ENCODE assay signal across 11 cellular contexts in genomic region chr3:128800241-128801187, GRCh38.
DNase-seq lines count a peak whose midpoint lies in the region; TF ChIP-seq lines count a peak whose summit lies in the region.
"Had no signal": no experiment of that assay in that cellular context is flagged by ENCODE, and none has a peak within 500 bp of the region (broad histone marks: within the 10 kb centered on the region; RNA-seq: fewer than 3 reads in every experiment).

No MANE protein-coding gene starts in this region.

- no peak overlapping the region for H3K9ac ChIP-seq in smooth muscle cell (ENCODE audit: low read depth)
- H3K9ac ChIP-seq in mesendoderm (ENCODE audit: low read length) = no peak overlapping the region

- H3K18ac ChIP-seq in mesendoderm (ENCODE audit: low read length) = no peak overlapping the region

- no peaks in the 10 kb centered on the region for H3F3A ChIP-seq in smooth muscle cell (ENCODE audit: low read depth)

- H3K36me3 ChIP-seq in smooth muscle cell (ENCODE audit: low read depth) (peaks cover 20% of the 10 kb centered on the region), mesendoderm (ENCODE audit: control insufficient read depth, insufficient read depth, low read length) (peaks cover 9% of the 10 kb centered on the region)

- H4K5ac ChIP-seq in mesendoderm (ENCODE audit: low read length) = no peak overlapping the region

- peak; percentile 79 for DNase-seq in Ammon's horn (ENCODE audit: low spot score)
- peak; percentile 24 for DNase-seq in RPMI7951 (ENCODE audit: low read depth)
- peak in 17 of 61 donors; percentile 5 to 65 (median 34) for DNase-seq in caudate nucleus (lab: John Stamatoyannopoulos, UW)
- DNase-seq in nucleus accumbens (lab: John Stamatoyannopoulos, UW) = peak in 32 of 56 donors; percentile 11 to 66 (median 34)
- no peak for DNase-seq in smooth muscle cell (lab: John Stamatoyannopoulos, UW; ENCODE audit: unreplicated experiment)
- DNase-seq in NOMO-1 treated with dmso at 0.1 percent for 144 hours (lab: John Stamatoyannopoulos, UW; ENCODE audit: unreplicated experiment) = no peak
- no peak for DNase-seq in NCI-H1092 (lab: John Stamatoyannopoulos, UW)
- no peak for DNase-seq in mesendoderm

- no peaks in the 10 kb centered on the region for H3K27me3 ChIP-seq in smooth muscle cell (ENCODE audit: low read depth)
- H3K27me3 ChIP-seq in mesendoderm (ENCODE audit: insufficient read depth, low read length, poor library complexity) = no peaks in the 10 kb centered on the region
- H3K27me3 ChIP-seq: BLaER1 treated with 17β-estradiol and CSF1 and Interleukin-3, amounts not matched to agents 10 nM and 100 nM; SJSA1 had no signal

- no peak overlapping the region for H2BK5ac ChIP-seq in mesendoderm (ENCODE audit: low read length)

- no peak overlapping the region for H2BK15ac ChIP-seq in mesendoderm (replicated peaks; ENCODE audit: low read depth)

- H2AFZ ChIP-seq in smooth muscle cell (ENCODE audit: low read depth) = no peak overlapping the region

- H3K4me1 ChIP-seq in smooth muscle cell (ENCODE audit: low read depth) (no peaks in the 10 kb centered on the region), mesendoderm (ENCODE audit: control insufficient read depth, low read depth, low read length) (no peaks in the 10 kb centered on the region)

- no peak overlapping the region for H3K4me3 ChIP-seq in smooth muscle cell
- H3K4me3 ChIP-seq in mesendoderm (ENCODE audit: low read length) = no peak overlapping the region
- H3K4me3 ChIP-seq: BLaER1 treated with 17β-estradiol and CSF1 and Interleukin-3, amounts not matched to agents 10 nM and 100 nM; lung; SJSA1 had no signal

- no peak overlapping the region for H3K23ac ChIP-seq in mesendoderm (ENCODE audit: low read length)

- H3K79me1 ChIP-seq in mesendoderm (ENCODE audit: low read length) = peaks cover 17% of the 10 kb centered on the region

- peaks cover 57% of the 10 kb centered on the region for H4K20me1 ChIP-seq in smooth muscle cell (ENCODE audit: low read depth)

- H3K27ac ChIP-seq in caudate nucleus (ENCODE audit: low read depth, low read length) = peak overlapping the region; percentile 86
- no peak overlapping the region for H3K27ac ChIP-seq in smooth muscle cell (ENCODE audit: low read depth)
- H3K27ac ChIP-seq in mesendoderm (ENCODE audit: low read depth, low read length) = no peak overlapping the region
- H3K27ac ChIP-seq: SJSA1 had no signal

- no peak overlapping the region for H3K4ac ChIP-seq in mesendoderm (ENCODE audit: low read depth, low read length)

- no peak overlapping the region for H2BK120ac ChIP-seq in mesendoderm (ENCODE audit: low read depth, low read length)

- no peak overlapping the region for H3K4me2 ChIP-seq in smooth muscle cell
- no peak overlapping the region for H3K4me2 ChIP-seq in mesendoderm (ENCODE audit: low read length)

- H3K56ac ChIP-seq in mesendoderm (ENCODE audit: low read length) = no peak overlapping the region

- 90% methylated on average over 9 of the region's 9 CpGs for WGBS in smooth muscle cell (ENCODE audit: low lambda C conversion rate)
- no CpG with 5 or more reads among the region's 9 CpGs for WGBS in mesendoderm (ENCODE audit: extremely low coverage, insufficient coverage, low lambda C conversion rate)

- no peak overlapping the region for H2AK5ac ChIP-seq in mesendoderm (ENCODE audit: low read length)

- H3K79me2 ChIP-seq in smooth muscle cell (ENCODE audit: low read depth) (peaks cover 39% of the 10 kb centered on the region), mesendoderm (ENCODE audit: control insufficient read depth, insufficient read depth, low read length) (peaks cover 6% of the 10 kb centered on the region)

- H3K9me3 ChIP-seq in smooth muscle cell (replicated peaks; ENCODE audit: low read depth) = no peaks in the 10 kb centered on the region
- H3K9me3 ChIP-seq: BLaER1 treated with 17β-estradiol and CSF1 and Interleukin-3, amounts not matched to agents 10 nM and 100 nM; SJSA1 had no signal

- TF ChIP-seq CTCF in smooth muscle cell (IDR thresholded peaks at IDR 0.05; ENCODE audit: borderline replicate concordance, insufficient read depth, poor library complexity, severe bottlenecking) = no peak

- H4K8ac ChIP-seq in mesendoderm (ENCODE audit: low read depth, low read length) = no peak overlapping the region

Comparison
In these comparisons a context has a peak if more than half of its experiments do, and no peak if none do; other contexts are left out.
1. DNase-seq: peak in Ammon's horn (single experiment), RPMI7951 (single experiment) and nucleus accumbens (32 of 56); none in smooth muscle cell (single experiment), NOMO-1 treated with dmso at 0.1 percent for 144 hours (single experiment), NCI-H1092 (single experiment) and mesendoderm (single experiment).